In the genomic region with DNA sequence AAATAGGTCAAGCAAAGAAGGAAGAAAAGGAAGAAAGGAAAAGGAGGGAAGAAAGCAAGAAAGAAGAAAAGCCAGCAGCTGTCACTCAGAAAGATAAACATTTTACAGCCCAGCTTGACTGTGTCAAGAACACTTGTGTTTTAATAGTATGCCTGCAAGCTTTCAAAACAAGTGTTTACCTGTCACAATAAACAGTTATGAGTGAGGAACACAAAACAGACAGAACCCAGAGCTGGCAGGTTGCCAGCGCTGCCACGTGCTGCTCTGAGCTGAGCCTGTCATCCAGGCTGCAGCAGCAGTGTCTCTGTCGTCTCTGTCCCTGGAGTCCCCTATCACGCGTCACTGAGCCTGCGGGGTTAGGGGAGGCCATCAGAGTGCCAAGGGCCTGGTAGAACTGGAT, we compare ENCODE assay signal across 14 cellular contexts.
DNase-seq lines count a peak whose midpoint lies in the region; FAIRE-seq and TF ChIP-seq lines count a peak whose summit lies in the region.
"Had no signal": no experiment of that assay in that cellular context is flagged by ENCODE, and none has a peak within 500 bp of the region (broad histone marks: within the 10 kb centered on the region; RNA-seq: fewer than 3 reads in every experiment).

No MANE protein-coding gene starts in this region.

- TF ChIP-seq CTCF in kidney (IDR thresholded peaks at IDR 0.05; ENCODE audit: borderline replicate concordance, extremely low read depth, insufficient read depth) = no peak

- FAIRE-seq in kidney (lab: Jason Lieb, UNC) = no peak
- FAIRE-seq: H54 had no signal

- H3K27me3 Mint-ChIP-seq in T-helper 2 cell treated with Interferon-gamma antibody and Interleukin-4, amounts not matched to agents 5 μg/mL and 100 μg/mL, for 36 hours (ENCODE audit: low read depth) = no peaks in the 10 kb centered on the region
- no peaks in the 10 kb centered on the region for H3K27me3 Mint-ChIP-seq in activated naive CD8-positive, alpha-beta T cell treated with anti-CD3 and anti-CD28 coated beads for 36 hours
- H3K27me3 Mint-ChIP-seq: activated naive CD8-positive, alpha-beta T cell treated with anti-CD3 and anti-CD28 coated beads, Interleukin-2, amount 10 ng/mL, durations not matched to agents 7 days and 5 days had no signal

- H3K4me1 ChIP-seq in kidney (ENCODE audit: control insufficient read depth in 1 of 2, insufficient read depth in 1 of 2, low read depth in 1 of 2, low read length in 2 of 2) = no peaks in the 10 kb centered on the region
- H3K4me1 ChIP-seq: colonic mucosa, right lobe of liver had no signal

- no peak overlapping the region for H3K4me3 ChIP-seq in kidney (ENCODE audit: low read length in 2 of 2)
- H3K4me3 ChIP-seq: colonic mucosa, esophagus muscularis mucosa, right lobe of liver had no signal

- H3K4me1 Mint-ChIP-seq in T-helper 2 cell treated with Interferon-gamma antibody and Interleukin-4, amounts not matched to agents 5 μg/mL and 100 μg/mL, for 36 hours (ENCODE audit: low read depth) = no peaks in the 10 kb centered on the region
- H3K4me1 Mint-ChIP-seq in activated naive CD8-positive, alpha-beta T cell treated with anti-CD3 and anti-CD28 coated beads for 36 hours = no peaks in the 10 kb centered on the region
- H3K4me1 Mint-ChIP-seq: activated naive CD8-positive, alpha-beta T cell treated with anti-CD3 and anti-CD28 coated beads, Interleukin-2, amount 10 ng/mL, durations not matched to agents 7 days and 5 days had no signal

- no peaks in the 10 kb centered on the region for H3K36me3 ChIP-seq in kidney (ENCODE audit: control insufficient read depth in 1 of 2, insufficient read depth in 2 of 2, low read length in 2 of 2)
- H3K36me3 ChIP-seq: colonic mucosa, esophagus muscularis mucosa, right lobe of liver had no signal

- H3K4me3 Mint-ChIP-seq in T-helper 2 cell treated with Interferon-gamma antibody and Interleukin-4, amounts not matched to agents 5 μg/mL and 100 μg/mL, for 36 hours = no peak overlapping the region
- no peak overlapping the region for H3K4me3 Mint-ChIP-seq in activated naive CD8-positive, alpha-beta T cell treated with anti-CD3 and anti-CD28 coated beads for 36 hours
- H3K4me3 Mint-ChIP-seq: activated naive CD8-positive, alpha-beta T cell treated with anti-CD3 and anti-CD28 coated beads, Interleukin-2, amount 10 ng/mL, durations not matched to agents 7 days and 5 days; CD8-positive, alpha-beta T cell had no signal

- peak; percentile 12 for DNase-seq in COLO829 (ENCODE audit: low spot score)
- DNase-seq in NCI-H1694 treated with DMSO at 0.1 percent for 48 hours (lab: John Stamatoyannopoulos, UW) = peak; percentile 61
- peak; percentile 81 for DNase-seq in RPMI8226
- peak; percentile 71 for DNase-seq in kidney
- DNase-seq in T-helper 2 cell treated with Interferon-gamma antibody and Interleukin-4, amounts not matched to agents 5 μg/mL and 100 μg/mL, for 36 hours (ENCODE audit: low spot score) = no peak
- DNase-seq in ACHN = no peak
- DNase-seq in activated naive CD8-positive, alpha-beta T cell treated with anti-CD3 and anti-CD28 coated beads for 36 hours = no peak
- DNase-seq in stimulated activated CD4-positive, alpha-beta T cell treated with anti-CD3 and anti-CD28 coated beads, Interleukin-1b, Interleukin-23, amount 100 ng/mL, for 48 hours = no peak
- DNase-seq: activated naive CD8-positive, alpha-beta T cell treated with anti-CD3 and anti-CD28 coated beads, Interleukin-2, amount 10 ng/mL, durations not matched to agents 7 days and 5 days; CD8-positive, alpha-beta T cell; colonic mucosa had no signal

- no peak overlapping the region for H3K27ac Mint-ChIP-seq in T-helper 2 cell treated with Interferon-gamma antibody and Interleukin-4, amounts not matched to agents 5 μg/mL and 100 μg/mL, for 36 hours
- H3K27ac Mint-ChIP-seq in activated naive CD8-positive, alpha-beta T cell treated with anti-CD3 and anti-CD28 coated beads for 36 hours = no peak overlapping the region
- H3K27ac Mint-ChIP-seq: activated naive CD8-positive, alpha-beta T cell treated with anti-CD3 and anti-CD28 coated beads, Interleukin-2, amount 10 ng/mL, durations not matched to agents 7 days and 5 days; CD8-positive, alpha-beta T cell had no signal

- H3K9me3 ChIP-seq in kidney (ENCODE audit: control insufficient read depth in 1 of 2, low read length in 2 of 2) = no peaks in the 10 kb centered on the region
- H3K9me3 ChIP-seq: colonic mucosa, esophagus muscularis mucosa, right lobe of liver had no signal

- intact Hi-C loops in kidney (cut with DNase I) = no loop called here

- H3K9me3 Mint-ChIP-seq in T-helper 2 cell treated with Interferon-gamma antibody and Interleukin-4, amounts not matched to agents 5 μg/mL and 100 μg/mL, for 36 hours = peaks cover 47% of the 10 kb centered on the region
- peaks cover 3% of the 10 kb centered on the region for H3K9me3 Mint-ChIP-seq in activated naive CD8-positive, alpha-beta T cell treated with anti-CD3 and anti-CD28 coated beads for 36 hours

- H3K27ac ChIP-seq in kidney (ENCODE audit: low read depth in 2 of 2, low read length in 2 of 2) = no peak overlapping the region
- H3K27ac ChIP-seq: colonic mucosa, esophagus muscularis mucosa, right lobe of liver had no signal

- H3K9ac ChIP-seq in kidney (ENCODE audit: low read length in 2 of 2) = no peak overlapping the region

- H3K36me3 Mint-ChIP-seq in T-helper 2 cell treated with Interferon-gamma antibody and Interleukin-4, amounts not matched to agents 5 μg/mL and 100 μg/mL, for 36 hours (ENCODE audit: low read depth) = no peaks in the 10 kb centered on the region
- H3K36me3 Mint-ChIP-seq in activated naive CD8-positive, alpha-beta T cell treated with anti-CD3 and anti-CD28 coated beads for 36 hours = no peaks in the 10 kb centered on the region
- H3K36me3 Mint-ChIP-seq: activated naive CD8-positive, alpha-beta T cell treated with anti-CD3 and anti-CD28 coated beads, Interleukin-2, amount 10 ng/mL, durations not matched to agents 7 days and 5 days; CD8-positive, alpha-beta T cell had no signal

- in situ Hi-C loops in ACHN (cut with HindIII; ENCODE audit: low pct_ligation_motif_present, low pct_unique_long_range_greater_than_20kb, low sequenced_read_pairs) = no loop called here

Comparison
In these comparisons a context has a peak if more than half of its experiments do, and no peak if none do; other contexts are left out.
1. DNase-seq: peak in COLO829 (single experiment), NCI-H1694 treated with DMSO at 0.1 percent for 48 hours (single experiment), RPMI8226 (single experiment) and kidney (single experiment); none in T-helper 2 cell treated with Interferon-gamma antibody and Interleukin-4, amounts not matched to agents 5 μg/mL and 100 μg/mL, for 36 hours (single experiment), ACHN (single experiment), activated naive CD8-positive, alpha-beta T cell treated with anti-CD3 and anti-CD28 coated beads for 36 hours (single experiment) and stimulated activated CD4-positive, alpha-beta T cell treated with anti-CD3 and anti-CD28 coated beads, Interleukin-1b, Interleukin-23, amount 100 ng/mL, for 48 hours (single experiment).